Comparison of ENCODE assay signal across 8 cellular contexts in the genomic region with DNA sequence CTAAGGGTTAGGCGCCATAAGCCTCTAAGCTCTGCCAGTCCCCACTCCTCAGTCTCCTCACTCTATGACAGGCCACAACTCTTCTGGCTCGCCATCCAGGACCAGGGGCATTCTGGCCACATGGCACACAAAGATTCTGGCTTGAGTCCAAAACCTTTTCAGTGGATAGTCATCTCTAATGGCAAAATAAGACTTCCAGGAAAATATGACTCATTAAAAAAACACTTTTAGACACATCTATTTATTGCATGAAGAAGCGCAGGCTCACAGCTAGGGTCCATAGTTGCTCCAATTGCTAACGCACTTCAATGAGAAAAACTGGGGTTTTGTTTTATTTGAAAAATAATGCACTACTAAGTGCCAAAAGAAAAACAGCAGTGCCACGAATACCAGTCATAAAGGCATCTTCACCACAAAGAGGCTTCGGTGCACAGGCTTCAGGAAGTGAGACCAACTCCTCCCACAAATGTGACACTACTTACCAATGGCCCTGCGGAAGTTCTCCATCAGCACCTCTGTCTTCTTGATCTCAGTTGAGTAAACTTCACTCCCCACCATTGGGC. TPM values are rescaled to one million over a fixed set of nuclear protein-coding genes. Genes with fewer than 3 reads are reported as not detected.
DNase-seq lines count a peak whose midpoint lies in the region; ATAC-seq and TF ChIP-seq lines count a peak whose summit lies in the region.

No MANE protein-coding gene starts in this region.

- peaks cover 11 to 75% of the 10 kb centered on the region in 2 experiments for H3K36me3 ChIP-seq in mesenchymal stem cell (ENCODE audit: control insufficient read depth in 1 of 2, insufficient read depth in 2 of 2, low read depth in 1 of 2, low read length in 2 of 2)
- no peaks in the 10 kb centered on the region for H3K36me3 ChIP-seq in body of pancreas (replicated peaks in 1 of 2; ENCODE audit: insufficient read depth in 1 of 2, low read depth in 2 of 2)
- H3K36me3 ChIP-seq in endodermal cell (ENCODE audit: control insufficient read depth, insufficient read depth, low read length), result peaks cover 47% of the 10 kb centered on the region

- no peak overlapping the region for H2BK5ac ChIP-seq in mesenchymal stem cell (ENCODE audit: low read depth, low read length, poor library complexity, severe bottlenecking)

- no peaks in the 10 kb centered on the region for H3K27me3 Mint-ChIP-seq in activated naive CD4-positive, alpha-beta T cell treated with anti-CD3 and anti-CD28 coated beads, Interleukin-2, amount 50 U/mL, for 24 hours
- H3K27me3 Mint-ChIP-seq in endodermal cell (ENCODE audit: insufficient read depth), result no peaks in the 10 kb centered on the region

- no peak overlapping the region for H4K8ac ChIP-seq in mesenchymal stem cell (ENCODE audit: low read length)

- intact Hi-C loops in body of pancreas (cut with DNase I), result no loop called here

- H3K23ac ChIP-seq in mesenchymal stem cell (ENCODE audit: low read length in 2 of 2), result no peak overlapping the region

- H3K36me3 Mint-ChIP-seq in activated naive CD4-positive, alpha-beta T cell treated with anti-CD3 and anti-CD28 coated beads, Interleukin-2, amount 50 U/mL, for 24 hours, result peaks cover 30% of the 10 kb centered on the region
- peaks cover 46% of the 10 kb centered on the region for H3K36me3 Mint-ChIP-seq in endodermal cell (ENCODE audit: low read depth)

- no peaks in the 10 kb centered on the region for H3K9me3 Mint-ChIP-seq in activated naive CD4-positive, alpha-beta T cell treated with anti-CD3 and anti-CD28 coated beads, Interleukin-2, amount 50 U/mL, for 24 hours
- H3K9me3 Mint-ChIP-seq in endodermal cell, result no peaks in the 10 kb centered on the region

- H3K4ac ChIP-seq in mesenchymal stem cell (ENCODE audit: low read depth in 1 of 2, low read length in 2 of 2), result no peak overlapping the region

- ATAC-seq in GM18502 (IDR thresholded peaks at IDR 0.05; ENCODE audit: poor library complexity, unreplicated experiment) (peak; percentile 78), body of pancreas (no peak)

- no peak for TF ChIP-seq CTCF in body of pancreas (IDR thresholded peaks at IDR 0.05)
- TF ChIP-seq CTCF in endodermal cell (conservative IDR thresholded peaks at IDR 0.05), result no peak

- H2AK5ac ChIP-seq in mesenchymal stem cell (ENCODE audit: low read length, severe bottlenecking), result peak overlapping the region; percentile 76

- H3K4me3 Mint-ChIP-seq in activated naive CD4-positive, alpha-beta T cell treated with anti-CD3 and anti-CD28 coated beads, Interleukin-2, amount 50 U/mL, for 24 hours, result peak overlapping the region; percentile 43
- H3K4me3 Mint-ChIP-seq in endodermal cell, result no peak overlapping the region

- H2BK15ac ChIP-seq in mesenchymal stem cell (ENCODE audit: low read depth, poor library complexity, severe bottlenecking), result no peak overlapping the region

- H2BK12ac ChIP-seq in mesenchymal stem cell (ENCODE audit: low read length in 2 of 2), result no peak overlapping the region

- H3K9ac ChIP-seq in mesenchymal stem cell (ENCODE audit: low read length) (peak overlapping the region; percentile 20), endodermal cell (ENCODE audit: extremely low read depth, low read length, poor library complexity, severe bottlenecking) (no peak overlapping the region)

- H3K4me1 Mint-ChIP-seq in activated naive CD4-positive, alpha-beta T cell treated with anti-CD3 and anti-CD28 coated beads, Interleukin-2, amount 50 U/mL, for 24 hours, result peaks cover 52% of the 10 kb centered on the region
- peaks cover 13% of the 10 kb centered on the region for H3K4me1 Mint-ChIP-seq in endodermal cell

- H2BK120ac ChIP-seq in mesenchymal stem cell (ENCODE audit: low read depth, low read length), result no peak overlapping the region

- H3K27ac ChIP-seq in mesenchymal stem cell (ENCODE audit: low read length, poor library complexity, severe bottlenecking) (peak overlapping the region; percentile 81), body of pancreas (no peak overlapping the region), endodermal cell (ENCODE audit: low read depth, low read length) (no peak overlapping the region)

- H3K27ac Mint-ChIP-seq in activated naive CD4-positive, alpha-beta T cell treated with anti-CD3 and anti-CD28 coated beads, Interleukin-2, amount 50 U/mL, for 24 hours, result peak overlapping the region; percentile 90
- no peak overlapping the region for H3K27ac Mint-ChIP-seq in endodermal cell

- H3K27me3 ChIP-seq in mesenchymal stem cell (ENCODE audit: control insufficient read depth in 1 of 2, insufficient read depth in 1 of 2, low read length in 2 of 2), result no peaks in the 10 kb centered on the region
- H3K27me3 ChIP-seq in body of pancreas, result no peaks in the 10 kb centered on the region
- H3K27me3 ChIP-seq in endodermal cell (ENCODE audit: control insufficient read depth, insufficient read depth, low read length, poor library complexity, severe bottlenecking), result no peaks in the 10 kb centered on the region

- H2AFZ ChIP-seq in mesenchymal stem cell (ENCODE audit: low read depth, low read length), result no peak overlapping the region

- H3K14ac ChIP-seq in mesenchymal stem cell (ENCODE audit: low read length in 2 of 2), result no peak overlapping the region

- 49% methylated on average over 6 of the region's 7 CpGs for WGBS in mesenchymal stem cell
- 83 to 92% methylated on average over 7 of the region's 7 CpGs for WGBS in body of pancreas, 2 donors
- WGBS in endodermal cell (ENCODE audit: insufficient coverage in 1 of 2, insufficient read length in 1 of 2), 2 experiments, result 92 to 100% methylated on average over 2 to 7 of the region's 7 CpGs

- H3K4me1 ChIP-seq in mesenchymal stem cell (ENCODE audit: control insufficient read depth, insufficient read depth, low read depth, low read length) (peaks cover 14% of the 10 kb centered on the region), body of pancreas (peaks cover 11% of the 10 kb centered on the region), endodermal cell (ENCODE audit: control insufficient read depth, insufficient read depth, low read length) (peaks cover 4% of the 10 kb centered on the region)

- H3K9me3 ChIP-seq in mesenchymal stem cell (ENCODE audit: control insufficient read depth, low read length) (no peaks in the 10 kb centered on the region), body of pancreas (no peaks in the 10 kb centered on the region), endodermal cell (ENCODE audit: control insufficient read depth, low read length) (no peaks in the 10 kb centered on the region)

- peak overlapping the region in 1 of 2 experiments; percentile 16 for H3K18ac ChIP-seq in mesenchymal stem cell (ENCODE audit: low read depth in 1 of 2, low read length in 2 of 2)

- no peak for TF ChIP-seq POLR2A in body of pancreas (IDR thresholded peaks at IDR 0.05)

- H3K4me3 ChIP-seq in mesenchymal stem cell (ENCODE audit: insufficient read depth in 1 of 2, low read depth in 1 of 2, low read length in 2 of 2) (no peak overlapping the region), body of pancreas (no peak overlapping the region), endodermal cell (ENCODE audit: low read length) (no peak overlapping the region)

- peaks cover 22% of the 10 kb centered on the region for H3K79me1 ChIP-seq in mesenchymal stem cell (replicated peaks; ENCODE audit: low read length, poor library complexity, severe bottlenecking)

- H3K4me2 ChIP-seq in mesenchymal stem cell (ENCODE audit: low read length, poor library complexity, severe bottlenecking), result no peak overlapping the region

- DNase-seq in NCI-H69 (lab: John Stamatoyannopoulos, UW) (peak; percentile 79), mesenchymal stem cell (peak; percentile 89), body of pancreas (no peak), endodermal cell (no peak), iPS-NIHi11 (ENCODE audit: low spot score) (no peak)
- DNase-seq in NK-92 treated with Interleukin-12 subunit alpha and Interleukin-12 subunit beta, amount 100 ng/mL, for 24 hours (lab: John Stamatoyannopoulos, UW), result no peak

- H4K91ac ChIP-seq in mesenchymal stem cell (ENCODE audit: low read length), result no peak overlapping the region

RNA-seq across cellular contexts. Expression of gene RUVBL1, which starts 11.1 kb away (rescaled TPM):
- polyA plus RNA-seq in mesenchymal stem cell (2013, experiment 1 of 2), result 22.4 TPM
- polyA plus RNA-seq in mesenchymal stem cell (2013, experiment 2 of 2), result 22.3 TPM
- 10 to 100 TPM in 1 of 2 donors, 1 to 10 TPM in 1; 7.5 to 22.1 TPM for total RNA-seq in body of pancreas
- total RNA-seq in endodermal cell, result 10 to 100 TPM; 81.2 to 91.1 TPM
- polyA plus RNA-seq in endodermal cell (2013, experiment 1 of 2), result 95.6 TPM
- 92.5 TPM for polyA plus RNA-seq in endodermal cell (2013, experiment 2 of 2)

RNA-seq across cellular contexts. Expression of gene EEFSEC, which starts 40.8 kb away (rescaled TPM):
- 5.1 TPM for polyA plus RNA-seq in mesenchymal stem cell (2013, experiment 1 of 2)
- 5.3 TPM for polyA plus RNA-seq in mesenchymal stem cell (2013, experiment 2 of 2)
- total RNA-seq in body of pancreas (10 to 100 TPM in 1 of 2 donors, 1 to 10 TPM in 1; 8.6 to 33.0 TPM), endodermal cell (10 to 100 TPM; 11.9 to 15.8 TPM)
- 14.4 TPM for polyA plus RNA-seq in endodermal cell (2013, experiment 1 of 2)
- polyA plus RNA-seq in endodermal cell (2013, experiment 2 of 2), result 11.6 TPM

Comparison
In these comparisons a context has a peak if more than half of its experiments do, and no peak if none do; other contexts are left out.
1. DNase-seq: peak in NCI-H69 (single experiment) and mesenchymal stem cell (single experiment); none in body of pancreas (0 of 4), NK-92 treated with Interleukin-12 subunit alpha and Interleukin-12 subunit beta, amount 100 ng/mL, for 24 hours (single experiment), endodermal cell (single experiment) and iPS-NIHi11 (single experiment).